Comparison of ENCODE assay signal across 13 cellular contexts in genomic region chr12:50387487-50387886, GRCh38. TPM values are rescaled to one million over a fixed set of nuclear protein-coding genes. Genes with fewer than 3 reads are reported as not detected.
DNase-seq lines count a peak whose midpoint lies in the region; ATAC-seq and TF ChIP-seq lines count a peak whose summit lies in the region.
"Had no signal": no experiment of that assay in that cellular context is flagged by ENCODE, and none has a peak within 500 bp of the region (broad histone marks: within the 10 kb centered on the region; RNA-seq: fewer than 3 reads in every experiment).

No MANE protein-coding gene starts in this region.

- no peak for TF ChIP-seq CTCF in epithelial cell of esophagus (IDR thresholded peaks at IDR 0.05; ENCODE audit: insufficient read depth, low read depth, low read length, missing control alignments)
- TF ChIP-seq CTCF in parathyroid adenoma (IDR thresholded peaks at IDR 0.05) = no peak

- intact Hi-C loops in left cardiac atrium (cut with DNase I) = no loop called here

- peak in 2 of 3 experiments; percentile 31 to 67 for DNase-seq in NCI-H1417 (lab: John Stamatoyannopoulos, UW)
- no peak for DNase-seq in NCI-H1417 treated with DMSO at 0.1 percent for 48 hours (lab: John Stamatoyannopoulos, UW)
- peak; percentile 10 for DNase-seq in NCI-H510A (lab: John Stamatoyannopoulos, UW)
- DNase-seq in epithelial cell of esophagus (ENCODE audit: low read depth) = peak; percentile 47
- DNase-seq in OCI-M2 (lab: John Stamatoyannopoulos, UW; ENCODE audit: unreplicated experiment) = no peak
- DNase-seq in left cardiac atrium = no peak
- DNase-seq: dermis blood vessel endothelial cell had no signal

- no peaks in the 10 kb centered on the region for H3K9me3 ChIP-seq in parathyroid adenoma (ENCODE audit: control insufficient read depth, low read length)

- peaks cover 5% of the 10 kb centered on the region for H3K4me1 ChIP-seq in parathyroid adenoma

- H3K9ac ChIP-seq in parathyroid adenoma = no peak overlapping the region

- H3K36me3 ChIP-seq in parathyroid adenoma (ENCODE audit: control insufficient read depth, insufficient read depth, low read length) = no peaks in the 10 kb centered on the region

- peak overlapping the region; percentile 81 for H2AFZ ChIP-seq in parathyroid adenoma

- H3K4me2 ChIP-seq in parathyroid adenoma (ENCODE audit: low read length) = no peak overlapping the region

- no peak overlapping the region for H3K27ac ChIP-seq in parathyroid adenoma

- no peak for ATAC-seq in left cardiac atrium
- no peak for ATAC-seq in HG03432 (IDR thresholded peaks at IDR 0.05; ENCODE audit: unreplicated experiment)
- ATAC-seq: activated naive CD4-positive, alpha-beta T cell treated with anti-CD3 and anti-CD28 coated beads, Interleukin-2, amount 50 U/mL, for 72 hours had no signal

- H3K4me3 ChIP-seq in epithelial cell of esophagus (ENCODE audit: low read length) (no peak overlapping the region), parathyroid adenoma (ENCODE audit: low read depth, low read length) (no peak overlapping the region)

- H3K27me3 ChIP-seq in parathyroid adenoma (ENCODE audit: control insufficient read depth, insufficient read depth, low read length) = no peaks in the 10 kb centered on the region

- no peaks in the 10 kb centered on the region for H3K79me2 ChIP-seq in parathyroid adenoma

RNA-seq across cellular contexts. Expression of gene FAM186A, which starts 8.9 kb away (rescaled TPM):
- total RNA-seq in left cardiac atrium = not detected
- total RNA-seq: A172; Daoy; dermis blood vessel endothelial cell; T-helper 1 cell treated with Interleukin-12 subunit alpha and Interleukin-12 subunit beta and Interleukin-4 antibody, amounts not matched to agents 30 ng/mL and 1 ng/mL, for 36 hours had no signal

RNA-seq across cellular contexts. Expression of gene LARP4, which starts 13.2 kb away (rescaled TPM):
- total RNA-seq in left cardiac atrium = 10 to 100 TPM; 56.2 to 79.8 TPM

Comparison
In these comparisons a context has a peak if more than half of its experiments do, and no peak if none do; other contexts are left out.
1. DNase-seq: peak in NCI-H1417 (2 of 3), NCI-H510A (single experiment) and epithelial cell of esophagus (single experiment); none in NCI-H1417 treated with DMSO at 0.1 percent for 48 hours (single experiment), OCI-M2 (single experiment) and left cardiac atrium (single experiment).